Comparison of ENCODE assay signal across 23 cellular contexts in genomic region chr1:17719874-17720273, GRCh38. TPM values are rescaled to one million over a fixed set of nuclear protein-coding genes. Genes with fewer than 3 reads are reported as not detected.
A peak's percentile ranks its signal among the peaks of the same experiment; 100 is the strongest.
DNase-seq lines count a peak whose midpoint lies in the region; ATAC-seq and TF ChIP-seq lines count a peak whose summit lies in the region.
"Had no signal": no experiment of that assay in that cellular context is flagged by ENCODE, and none has a peak within 500 bp of the region (broad histone marks: within the 10 kb centered on the region; RNA-seq: fewer than 3 reads in every experiment).

No MANE protein-coding gene starts in this region.

- TF ChIP-seq CTCF in AG10803 (conservative IDR thresholded peaks at IDR 0.05; ENCODE audit: low read length) (no peak), astrocyte of the spinal cord (IDR thresholded peaks at IDR 0.05; ENCODE audit: low read depth, low read length) (no peak), right atrium auricular region (IDR thresholded peaks at IDR 0.05) (no peak)

- H3K14ac ChIP-seq in mesenchymal stem cell (ENCODE audit: low read length in 2 of 2) = no peak overlapping the region

- H3K4me2 ChIP-seq in mesenchymal stem cell (ENCODE audit: low read length, poor library complexity, severe bottlenecking) = no peak overlapping the region

- no peak for ATAC-seq in GM21367 (IDR thresholded peaks at IDR 0.05; ENCODE audit: unreplicated experiment)
- no peak for ATAC-seq in GM19463 (IDR thresholded peaks at IDR 0.05; ENCODE audit: unreplicated experiment)
- ATAC-seq: activated naive CD8-positive, alpha-beta T cell treated with anti-CD3 and anti-CD28 coated beads, Interleukin-2, amount 50 U/mL, for 24 hours; CD8-positive, alpha-beta T cell; heart right ventricle; left lung; SK-N-SH treated with all-trans-retinoic acid at 6 μM for 48 hours; WTC11 had no signal

- no peak overlapping the region for H2AK5ac ChIP-seq in mesenchymal stem cell (ENCODE audit: low read length, severe bottlenecking)

- no peak overlapping the region for H3K4ac ChIP-seq in mesenchymal stem cell (ENCODE audit: low read depth in 1 of 2, low read length in 2 of 2)

- DNase-seq in AG10803 (ENCODE audit: low read depth) (peak; percentile 35), HT1080 (ENCODE audit: low read depth) (peak; percentile 25), astrocyte of the spinal cord (ENCODE audit: low read depth, low spot score) (peak; percentile 25), mesenchymal stem cell (peak; percentile 18), right atrium auricular region (ENCODE audit: low spot score) (no peak)
- DNase-seq in stimulated activated CD4-positive, alpha-beta T cell treated with anti-CD3 and anti-CD28 coated beads, Interleukin-4, amount 100 ng/mL, for 1 hour = no peak
- DNase-seq: activated CD4-positive, alpha-beta T cell treated with anti-CD3 and anti-CD28 coated beads, Interleukin-2, amount 50 U/mL, for 48 hours; activated naive CD8-positive, alpha-beta T cell treated with anti-CD3 and anti-CD28 coated beads, Interleukin-2, amount 50 U/mL, for 24 hours; CD8-positive, alpha-beta T cell; DMS153; heart right ventricle; left lung; midbrain; NCI-H146; NCI-H2171; NCI-H526 treated with DMSO at 0.1 percent for 48 hours; uterus had no signal

- H4K8ac ChIP-seq in mesenchymal stem cell (ENCODE audit: low read length) = no peak overlapping the region

- H2BK120ac ChIP-seq in mesenchymal stem cell (ENCODE audit: low read depth, low read length) = no peak overlapping the region

- no peak overlapping the region for H4K91ac ChIP-seq in mesenchymal stem cell (ENCODE audit: low read length)

- in situ Hi-C loops in astrocyte of the spinal cord (cut with HindIII; ENCODE audit: low sequenced_read_pairs) = no loop called here

- 81% methylated on average over 4 of the region's 5 CpGs for WGBS in mesenchymal stem cell

- H3K27ac ChIP-seq in mesenchymal stem cell (ENCODE audit: low read length, poor library complexity, severe bottlenecking) (no peak overlapping the region), right atrium auricular region (no peak overlapping the region)
- H3K27ac ChIP-seq: cardiac muscle cell, heart right ventricle, left lung, suprapubic skin, uterus had no signal

- no peaks in the 10 kb centered on the region for H3K9me3 ChIP-seq in mesenchymal stem cell (ENCODE audit: control insufficient read depth, low read length)
- H3K9me3 ChIP-seq in right atrium auricular region = no peaks in the 10 kb centered on the region
- H3K9me3 ChIP-seq: heart right ventricle, left lung, suprapubic skin, uterus had no signal

- no peak overlapping the region for H2AFZ ChIP-seq in mesenchymal stem cell (ENCODE audit: low read depth, low read length)

- H3K4me1 ChIP-seq in mesenchymal stem cell (ENCODE audit: control insufficient read depth, insufficient read depth, low read depth, low read length) (peaks cover 11% of the 10 kb centered on the region), right atrium auricular region (no peaks in the 10 kb centered on the region)
- H3K4me1 ChIP-seq: heart right ventricle, left lung, suprapubic skin, uterus had no signal

- no peak overlapping the region for H2BK5ac ChIP-seq in mesenchymal stem cell (ENCODE audit: low read depth, low read length, poor library complexity, severe bottlenecking)

- peak overlapping the region in 1 of 2 experiments; percentile 16 for H3K23ac ChIP-seq in mesenchymal stem cell (ENCODE audit: low read length in 2 of 2)

- no peak overlapping the region for H3K9ac ChIP-seq in mesenchymal stem cell (ENCODE audit: low read length)

- H3K18ac ChIP-seq in mesenchymal stem cell (ENCODE audit: low read depth in 1 of 2, low read length in 2 of 2) = no peak overlapping the region

- H3K36me3 ChIP-seq in mesenchymal stem cell (ENCODE audit: control insufficient read depth in 1 of 2, insufficient read depth in 2 of 2, low read depth in 1 of 2, low read length in 2 of 2) (no peaks in the 10 kb centered on the region), right atrium auricular region (no peaks in the 10 kb centered on the region)
- H3K36me3 ChIP-seq: cardiac muscle cell, heart right ventricle, left lung, suprapubic skin, uterus had no signal

- H3K79me1 ChIP-seq in mesenchymal stem cell (replicated peaks; ENCODE audit: low read length, poor library complexity, severe bottlenecking) = no peaks in the 10 kb centered on the region

- H3K4me3 ChIP-seq in AG10803 (ENCODE audit: low read length) (no peak overlapping the region), astrocyte of the spinal cord (ENCODE audit: low read depth, low read length) (no peak overlapping the region), mesenchymal stem cell (ENCODE audit: insufficient read depth in 1 of 2, low read depth in 1 of 2, low read length in 2 of 2) (no peak overlapping the region), right atrium auricular region (no peak overlapping the region)
- H3K4me3 ChIP-seq: cardiac muscle cell, heart right ventricle, left lung, suprapubic skin, uterus had no signal

- H3K27me3 ChIP-seq in mesenchymal stem cell (ENCODE audit: control insufficient read depth in 1 of 2, insufficient read depth in 1 of 2, low read length in 2 of 2) (peaks cover 0 to 4% of the 10 kb centered on the region in 2 experiments), right atrium auricular region (no peaks in the 10 kb centered on the region)
- H3K27me3 ChIP-seq: cardiac muscle cell, uterus had no signal

- no peak overlapping the region for H2BK12ac ChIP-seq in mesenchymal stem cell (ENCODE audit: low read length in 2 of 2)

- no peak overlapping the region for H2BK15ac ChIP-seq in mesenchymal stem cell (ENCODE audit: low read depth, poor library complexity, severe bottlenecking)

RNA-seq across cellular contexts. Expression of gene ACTL8, which starts 35.3 kb away (rescaled TPM):
- total RNA-seq in HT1080 (2014; rRNA removed; shearing (Covaris generic)) = 31.1 and 32.7 TPM in 2 replicates
- polyA plus RNA-seq in HT1080 (2015; cell fraction: cytosol; rRNA removed) = 139 and 152 TPM in 2 replicates
- 170 and 188 TPM in 2 replicates for polyA plus RNA-seq in HT1080 (2015; cell fraction: nucleus; rRNA removed)
- not detected for polyA plus RNA-seq in mesenchymal stem cell (2013, experiment 1 of 2)
- polyA plus RNA-seq in mesenchymal stem cell (2013, experiment 2 of 2) = not detected
- total RNA-seq in right atrium auricular region = not detected
- total RNA-seq: cardiac muscle cell; CD8-positive, alpha-beta T cell; heart right ventricle; left lung; suprapubic skin; uterus had no signal
- polyA plus RNA-seq: cardiac muscle cell, heart right ventricle had no signal

Comparison
In these comparisons a context has a peak if more than half of its experiments do, and no peak if none do; other contexts are left out.
1. DNase-seq: peak in AG10803 (single experiment), HT1080 (single experiment), astrocyte of the spinal cord (single experiment) and mesenchymal stem cell (single experiment); none in stimulated activated CD4-positive, alpha-beta T cell treated with anti-CD3 and anti-CD28 coated beads, Interleukin-4, amount 100 ng/mL, for 1 hour (single experiment) and right atrium auricular region (single experiment).
2. RNA of gene ACTL8, which starts 35.3 kb away (total RNA-seq): 31.1 to 32.7 TPM in HT1080; not detected in right atrium auricular region; every median in the first group is over 10 times any median in the second.